9 cellular contexts compared by ENCODE assay signal in the genomic region with DNA sequence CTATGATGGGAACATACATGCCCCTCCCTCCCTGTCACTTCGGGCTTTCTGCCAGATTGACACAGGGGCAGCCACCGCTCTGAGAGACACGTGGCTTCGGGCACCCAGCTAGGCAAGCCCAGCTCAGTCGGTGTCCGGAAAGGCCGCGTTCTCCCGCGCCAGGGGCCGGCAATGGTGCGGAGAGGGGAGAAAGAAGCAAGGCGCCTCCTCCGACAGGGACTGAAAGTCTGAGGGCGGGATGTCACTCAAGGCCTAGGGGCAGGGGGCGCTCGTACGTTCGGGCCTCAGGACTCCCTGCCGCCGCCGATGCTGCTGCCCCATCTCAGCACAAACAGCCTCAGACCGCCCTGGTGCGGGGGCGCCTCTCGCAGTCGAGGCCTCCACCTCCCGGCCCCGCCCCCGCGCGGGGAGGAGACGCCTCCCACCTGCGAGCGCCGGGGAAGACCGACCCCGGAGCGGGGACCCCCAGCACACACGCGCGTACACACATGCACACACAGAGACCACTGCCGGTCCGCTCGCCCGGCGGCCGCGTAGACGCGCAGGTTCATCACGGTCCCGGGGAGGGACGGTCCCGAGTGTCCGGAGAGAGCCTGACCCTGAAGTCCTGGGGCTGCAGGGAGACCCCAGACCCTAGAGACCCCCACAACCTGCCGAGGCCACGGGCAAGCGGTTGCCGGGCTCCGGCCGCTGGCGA. TPM values are rescaled to one million over a fixed set of nuclear protein-coding genes. Genes with fewer than 3 reads are reported as not detected.
DNase-seq lines count a peak whose midpoint lies in the region; ATAC-seq, FAIRE-seq and TF ChIP-seq lines count a peak whose summit lies in the region.
"Had no signal": no experiment of that assay in that cellular context is flagged by ENCODE, and none has a peak within 500 bp of the region (broad histone marks: within the 10 kb centered on the region; RNA-seq: fewer than 3 reads in every experiment).

No MANE protein-coding gene starts in this region.

- ATAC-seq in HG03039 (IDR thresholded peaks at IDR 0.05; ENCODE audit: unreplicated experiment), result no peak

- H3K9ac ChIP-seq in endocrine pancreas (ENCODE audit: control insufficient read depth, insufficient read depth, low read length), result peak overlapping the region; percentile 76

- TF ChIP-seq CTCF in Caco-2 (IDR thresholded peaks at IDR 0.05; ENCODE audit: insufficient read depth in 1 of 2, low read depth in 1 of 2, low read length in 1 of 2, severe bottlenecking in 1 of 2, unreplicated experiment in 1 of 2) (peak; percentile 25 to 30), retinal pigment epithelial cell (conservative IDR thresholded peaks at IDR 0.05; ENCODE audit: low read depth, low read length) (peak; percentile 28)

- no peaks in the 10 kb centered on the region for H3K36me3 Mint-ChIP-seq in Caco-2 (ENCODE audit: insufficient read depth, unreplicated experiment)
- no peaks in the 10 kb centered on the region for H3K36me3 Mint-ChIP-seq in activated CD4-positive, alpha-beta T cell treated with anti-CD3 and anti-CD28 coated beads, Interleukin-2, amount 10 ng/mL, durations not matched to agents 7 days and 5 days (ENCODE audit: low read depth)

- intact Hi-C loops in Caco-2 (cut with micrococcal nuclease; ENCODE audit: unreplicated experiment), result no loop called here

- H3K4me1 Mint-ChIP-seq in Caco-2 (ENCODE audit: low read depth, unreplicated experiment), result no peaks in the 10 kb centered on the region
- peaks cover 6% of the 10 kb centered on the region for H3K4me1 Mint-ChIP-seq in activated CD4-positive, alpha-beta T cell treated with anti-CD3 and anti-CD28 coated beads, Interleukin-2, amount 10 ng/mL, durations not matched to agents 7 days and 5 days

- H3K4me3 Mint-ChIP-seq in Caco-2 (ENCODE audit: unreplicated experiment), result no peak overlapping the region
- H3K4me3 Mint-ChIP-seq in activated CD4-positive, alpha-beta T cell treated with anti-CD3 and anti-CD28 coated beads, Interleukin-2, amount 10 ng/mL, durations not matched to agents 7 days and 5 days, result no peak overlapping the region

- H3K9me3 Mint-ChIP-seq in Caco-2 (ENCODE audit: unreplicated experiment), result no peaks in the 10 kb centered on the region
- H3K9me3 Mint-ChIP-seq in activated CD4-positive, alpha-beta T cell treated with anti-CD3 and anti-CD28 coated beads, Interleukin-2, amount 10 ng/mL, durations not matched to agents 7 days and 5 days, result no peaks in the 10 kb centered on the region

- peaks cover 10% of the 10 kb centered on the region for H3K4me1 ChIP-seq in Caco-2
- H3K4me1 ChIP-seq in endocrine pancreas (ENCODE audit: control insufficient read depth, insufficient read depth, low read length), result no peaks in the 10 kb centered on the region

- CTCF ChIA-PET in Caco-2 (lab: Charles Lee), result interaction anchor here (1.6 kb wide), 1 partner anchor 89 kb away, joined by 6 read pairs; no protein-coding TSS in a partner anchor
- CTCF ChIA-PET in activated CD4-positive, alpha-beta T cell treated with anti-CD3 and anti-CD28 coated beads, Interleukin-2, amount 10 ng/mL, durations not matched to agents 7 days and 5 days (lab: Charles Lee), result interaction anchor here (1.1 kb wide), 1 partner anchor 15 kb away, joined by 3 read pairs; no protein-coding TSS in a partner anchor

- no TSS peak for BruUV-seq in Caco-2 (replicated peaks; lab: Mats Ljungman, UMichigan)

- no peaks in the 10 kb centered on the region for H3K9me3 ChIP-seq in Caco-2
- no peaks in the 10 kb centered on the region for H3K9me3 ChIP-seq in MG63
- no peaks in the 10 kb centered on the region for H3K9me3 ChIP-seq in endocrine pancreas (ENCODE audit: control insufficient read depth, low read length)

- POLR2A ChIA-PET in Caco-2 (lab: Charles Lee), result no interaction called here
- POLR2A ChIA-PET in activated CD4-positive, alpha-beta T cell treated with anti-CD3 and anti-CD28 coated beads, Interleukin-2, amount 10 ng/mL, durations not matched to agents 7 days and 5 days (lab: Charles Lee), result no interaction called here

- H3K4me3 ChIP-seq in Caco-2 (ENCODE audit: low read depth, low read length) (no peak overlapping the region), MG63 (no peak overlapping the region), endocrine pancreas (ENCODE audit: control insufficient read depth, insufficient read depth, low read length) (no peak overlapping the region), retinal pigment epithelial cell (ENCODE audit: low read length) (peak overlapping the region; percentile 12)

- no peak for FAIRE-seq in GM12892 (lab: Jason Lieb, UNC)

- DNase-seq in Caco-2 (peak in 1 of 2 experiments; percentile 63), MG63 (peak; percentile 17), retinal pigment epithelial cell (ENCODE audit: low read depth) (no peak), GM19238 (ENCODE audit: insufficient read length, low spot score) (no peak), GM12892 (ENCODE audit: insufficient read length) (no peak)
- peak; percentile 24 for DNase-seq in activated CD4-positive, alpha-beta T cell treated with anti-CD3 and anti-CD28 coated beads, Interleukin-2, amount 10 ng/mL, durations not matched to agents 7 days and 5 days

- H3K36me3 ChIP-seq in Caco-2 (ENCODE audit: control insufficient read depth, insufficient read depth, low read length) (no peaks in the 10 kb centered on the region), MG63 (no peaks in the 10 kb centered on the region), endocrine pancreas (ENCODE audit: control insufficient read depth, insufficient read depth, low read length) (no peaks in the 10 kb centered on the region)

- no peak overlapping the region for H3K27ac Mint-ChIP-seq in Caco-2 (ENCODE audit: unreplicated experiment)
- H3K27ac Mint-ChIP-seq in activated CD4-positive, alpha-beta T cell treated with anti-CD3 and anti-CD28 coated beads, Interleukin-2, amount 10 ng/mL, durations not matched to agents 7 days and 5 days, result no peak overlapping the region

- peaks cover 1% of the 10 kb centered on the region for H3K27me3 ChIP-seq in Caco-2 (replicated peaks; ENCODE audit: control insufficient read depth, insufficient read depth, low read length)
- H3K27me3 ChIP-seq in MG63, result peaks cover 13% of the 10 kb centered on the region
- H3K27me3 ChIP-seq in endocrine pancreas (ENCODE audit: control insufficient read depth, insufficient read depth, low read length), result no peaks in the 10 kb centered on the region

- H3K27me3 Mint-ChIP-seq in Caco-2 (ENCODE audit: insufficient read depth, unreplicated experiment), result peaks cover 31% of the 10 kb centered on the region
- H3K27me3 Mint-ChIP-seq in activated CD4-positive, alpha-beta T cell treated with anti-CD3 and anti-CD28 coated beads, Interleukin-2, amount 10 ng/mL, durations not matched to agents 7 days and 5 days, result peaks cover 63% of the 10 kb centered on the region

- TF ChIP-seq POLR2A in GM12892 (IDR thresholded peaks at IDR 0.05; ENCODE audit: low read depth, low read length), result no peak

RNA-seq across cellular contexts. Expression of a gene that starts 1.9 kb away (rescaled TPM):
- 0.09 TPM in 1 of 2 replicates, not detected in the other for total RNA-seq in Caco-2 (2022)
- not detected in 2 replicates for total RNA-seq in MG63 (2014; rRNA removed; shearing (Covaris generic); ENCODE audit: low replicate concordance)
- not detected for total RNA-seq in activated CD4-positive, alpha-beta T cell treated with anti-CD3 and anti-CD28 coated beads, Interleukin-2, amount 10 ng/mL, durations not matched to agents 7 days and 5 days
- not detected for polyA plus RNA-seq in GM12892 (2012; ENCODE audit: missing spikeins)
- total RNA-seq: glomerular endothelial cell had no signal

Comparison
In these comparisons a context has a peak if more than half of its experiments do, and no peak if none do; other contexts are left out.
1. DNase-seq: peak in MG63 (single experiment) and activated CD4-positive, alpha-beta T cell treated with anti-CD3 and anti-CD28 coated beads, Interleukin-2, amount 10 ng/mL, durations not matched to agents 7 days and 5 days (single experiment); none in retinal pigment epithelial cell (single experiment), GM19238 (single experiment) and GM12892 (single experiment).